Comparison of ENCODE assay signal across 8 cellular contexts in the genomic region with DNA sequence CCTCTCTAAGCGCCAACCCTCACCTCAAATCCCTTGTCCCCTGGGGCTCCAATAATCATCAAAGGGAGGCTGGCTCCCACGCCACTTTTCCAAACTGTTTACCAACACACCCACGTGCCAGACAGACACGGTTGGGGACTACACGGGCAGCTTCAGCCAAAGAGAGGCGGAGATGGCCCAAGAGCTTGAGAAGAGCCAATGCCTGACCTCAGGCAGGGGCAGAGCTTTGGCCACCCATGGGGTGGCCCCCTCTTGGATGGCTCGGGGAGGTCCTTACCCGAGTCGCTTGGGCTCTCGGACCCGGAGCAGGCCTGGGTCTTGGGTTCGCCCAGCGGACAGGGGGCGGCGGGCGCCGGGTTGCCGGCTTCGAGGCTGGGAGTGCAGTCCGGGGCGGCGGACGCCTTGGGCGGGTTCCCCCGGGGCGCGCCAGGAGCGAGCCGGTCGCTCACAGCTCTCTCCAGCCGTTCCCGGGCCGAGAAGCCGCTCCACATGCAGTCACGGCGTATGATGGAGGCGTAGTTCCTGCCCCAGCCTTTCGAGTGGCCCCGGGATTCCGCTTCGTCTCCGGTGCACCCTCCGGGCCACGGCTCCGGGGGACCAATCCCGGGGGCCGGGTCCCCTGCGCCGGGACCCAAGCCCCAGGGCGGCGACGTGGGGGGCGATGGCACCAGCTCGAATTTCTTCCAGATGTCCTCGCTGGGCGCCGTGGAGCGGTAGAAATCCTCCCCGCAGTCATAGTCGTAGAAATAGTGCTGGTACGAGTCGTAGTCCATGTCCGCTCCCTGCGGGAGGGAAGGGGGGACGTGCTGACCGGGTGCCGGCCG. TPM values are rescaled to one million over a fixed set of nuclear protein-coding genes. Genes with fewer than 3 reads are reported as not detected.
DNase-seq lines count a peak whose midpoint lies in the region; TF ChIP-seq lines count a peak whose summit lies in the region.

No MANE protein-coding gene starts in this region.

- H3K27ac Mint-ChIP-seq in activated CD4-positive, alpha-beta memory T cell treated with anti-CD3 and anti-CD28 coated beads, Interleukin-2, amount 10 ng/mL, durations not matched to agents 7 days and 5 days: no peak overlapping the region
- H3K27ac Mint-ChIP-seq in progenitor cell of endocrine pancreas: peak overlapping the region; percentile 74

- POLR2A ChIA-PET in activated CD4-positive, alpha-beta memory T cell treated with anti-CD3 and anti-CD28 coated beads, Interleukin-2, amount 10 ng/mL, durations not matched to agents 7 days and 5 days (lab: Charles Lee): interaction anchor here (1.1 to 3.5 kb wide), 6 partner anchors 11 to 142 kb away, joined by 3 to 18 read pairs (median 4); a partner anchor contains a TSS

- peak overlapping the region; percentile 72 for H3K4me3 ChIP-seq in HUES48 (ENCODE audit: low read depth, low read length)

- DNase-seq in activated CD4-positive, alpha-beta memory T cell treated with anti-CD3 and anti-CD28 coated beads, Interleukin-2, amount 10 ng/mL, durations not matched to agents 7 days and 5 days: no peak
- DNase-seq in glomerular visceral epithelial cell (ENCODE audit: extremely low spot score) (peak; percentile 37), progenitor cell of endocrine pancreas (ENCODE audit: low spot score, unreplicated experiment) (peak; percentile 21), HCEC 1CT (no peak), LoVo (ENCODE audit: low spot score) (no peak)
- no peak for DNase-seq in central memory CD4-positive, alpha-beta T cell

- no peaks in the 10 kb centered on the region for H3K9me3 Mint-ChIP-seq in activated CD4-positive, alpha-beta memory T cell treated with anti-CD3 and anti-CD28 coated beads, Interleukin-2, amount 10 ng/mL, durations not matched to agents 7 days and 5 days
- no peaks in the 10 kb centered on the region for H3K9me3 Mint-ChIP-seq in progenitor cell of endocrine pancreas (ENCODE audit: low read depth)

- no peaks in the 10 kb centered on the region for H3K36me3 ChIP-seq in ES-I3 (ENCODE audit: insufficient read depth, low read length)
- H3K36me3 ChIP-seq in HUES48 (ENCODE audit: control insufficient read depth, insufficient read depth, low read length): no peaks in the 10 kb centered on the region

- peak overlapping the region; percentile 40 for H3K27ac ChIP-seq in HUES48 (ENCODE audit: low read depth, low read length)

- H3K4me1 ChIP-seq in ES-I3 (ENCODE audit: insufficient read depth, low read length): peaks cover 25% of the 10 kb centered on the region; the same call in 1 of the 2 replicates
- H3K4me1 ChIP-seq in HUES48 (ENCODE audit: control insufficient read depth, insufficient read depth, low read length): peaks cover 44% of the 10 kb centered on the region

- H3K9ac ChIP-seq in ES-I3 (ENCODE audit: low read depth, low read length) (peak overlapping the region; percentile 85), HUES48 (ENCODE audit: low read depth, low read length) (peak overlapping the region; percentile 27; the same call in 1 of the 2 replicates)

- peaks cover 25% of the 10 kb centered on the region for H3K27me3 ChIP-seq in HUES48 (ENCODE audit: control insufficient read depth, insufficient read depth, low read length)

- peaks cover 5% of the 10 kb centered on the region for H3K4me1 Mint-ChIP-seq in activated CD4-positive, alpha-beta memory T cell treated with anti-CD3 and anti-CD28 coated beads, Interleukin-2, amount 10 ng/mL, durations not matched to agents 7 days and 5 days
- H3K4me1 Mint-ChIP-seq in progenitor cell of endocrine pancreas (ENCODE audit: low read depth): peaks cover 31% of the 10 kb centered on the region

- CTCF ChIA-PET in activated CD4-positive, alpha-beta memory T cell treated with anti-CD3 and anti-CD28 coated beads, Interleukin-2, amount 10 ng/mL, durations not matched to agents 7 days and 5 days (lab: Charles Lee): interaction anchor here (1.6 to 2.5 kb wide), 7 partner anchors 29 to 132 kb away, joined by 5 to 32 read pairs (median 10); no protein-coding TSS in a partner anchor

- TF ChIP-seq CTCF in progenitor cell of endocrine pancreas (IDR thresholded peaks at IDR 0.05; ENCODE audit: unreplicated experiment): no peak

- peak overlapping the region; percentile 54 for H3K4me3 Mint-ChIP-seq in activated CD4-positive, alpha-beta memory T cell treated with anti-CD3 and anti-CD28 coated beads, Interleukin-2, amount 10 ng/mL, durations not matched to agents 7 days and 5 days
- H3K4me3 Mint-ChIP-seq in progenitor cell of endocrine pancreas (ENCODE audit: low read depth): peak overlapping the region; percentile 87

- H3K9me3 ChIP-seq in ES-I3 (ENCODE audit: control insufficient read depth, insufficient read depth, low read length) (no peaks in the 10 kb centered on the region), HUES48 (ENCODE audit: control insufficient read depth, insufficient read depth, low read length) (no peaks in the 10 kb centered on the region)

- H3K27me3 Mint-ChIP-seq in activated CD4-positive, alpha-beta memory T cell treated with anti-CD3 and anti-CD28 coated beads, Interleukin-2, amount 10 ng/mL, durations not matched to agents 7 days and 5 days: peaks cover 69% of the 10 kb centered on the region
- H3K27me3 Mint-ChIP-seq in progenitor cell of endocrine pancreas: peaks cover 14% of the 10 kb centered on the region

- H3K36me3 Mint-ChIP-seq in activated CD4-positive, alpha-beta memory T cell treated with anti-CD3 and anti-CD28 coated beads, Interleukin-2, amount 10 ng/mL, durations not matched to agents 7 days and 5 days (ENCODE audit: low read depth): no peaks in the 10 kb centered on the region
- H3K36me3 Mint-ChIP-seq in progenitor cell of endocrine pancreas (ENCODE audit: insufficient read depth): peaks cover 2% of the 10 kb centered on the region

RNA-seq across cellular contexts. Expression of a gene that starts 0.8 kb away (rescaled TPM):
- total RNA-seq in activated CD4-positive, alpha-beta memory T cell treated with anti-CD3 and anti-CD28 coated beads, Interleukin-2, amount 10 ng/mL, durations not matched to agents 7 days and 5 days: under 1 TPM; 0.10 to 0.18 TPM
- 19.3 and 21.3 TPM in 2 replicates for total RNA-seq in progenitor cell of endocrine pancreas

RNA-seq across cellular contexts. Expression of a gene that starts 17.6 kb away (rescaled TPM):
- total RNA-seq in activated CD4-positive, alpha-beta memory T cell treated with anti-CD3 and anti-CD28 coated beads, Interleukin-2, amount 10 ng/mL, durations not matched to agents 7 days and 5 days: 10 to 100 TPM; 12.9 to 16.1 TPM
- total RNA-seq in progenitor cell of endocrine pancreas: 35.9 and 43.3 TPM in 2 replicates

RNA-seq across cellular contexts. Expression of a gene that starts 54.1 kb away (rescaled TPM):
- 1 to 10 TPM; 2.4 to 2.5 TPM for total RNA-seq in activated CD4-positive, alpha-beta memory T cell treated with anti-CD3 and anti-CD28 coated beads, Interleukin-2, amount 10 ng/mL, durations not matched to agents 7 days and 5 days
- total RNA-seq in progenitor cell of endocrine pancreas: 1.8 and 2.4 TPM in 2 replicates

Comparison
In these comparisons a context has a peak if more than half of its experiments do, and no peak if none do; other contexts are left out.
1. DNase-seq: peak in glomerular visceral epithelial cell (single experiment) and progenitor cell of endocrine pancreas (single experiment); none in activated CD4-positive, alpha-beta memory T cell treated with anti-CD3 and anti-CD28 coated beads, Interleukin-2, amount 10 ng/mL, durations not matched to agents 7 days and 5 days (single experiment), central memory CD4-positive, alpha-beta T cell (single experiment), HCEC 1CT (single experiment) and LoVo (single experiment).
2. RNA of a gene that starts 0.8 kb away (total RNA-seq): 19.3 to 21.3 TPM in progenitor cell of endocrine pancreas; 0.10 to 0.18 TPM in activated CD4-positive, alpha-beta memory T cell treated with anti-CD3 and anti-CD28 coated beads, Interleukin-2, amount 10 ng/mL, durations not matched to agents 7 days and 5 days; every median in the first group is over 10 times any median in the second.